1 cellular context compared by ENCODE assay signal in genomic region chr1:169485427-169486280, GRCh38.
TF ChIP-seq lines count a peak whose summit lies in the region.

Gene SLC19A2 (minus strand): TSS chr1:169485944. CDS start chr1:169485766, 178 bp downstream.

TF ChIP-seq in K562, 482 proteins besides CTCF, POLR2A, EP300 and RAD21 (continued from another document and continues in another):
- TF ChIP-seq ZBTB9 (CRISPR knock-in tag; IDR thresholded peaks at IDR 0.05): peak; percentile 68; the same call in 1 of the 2 replicates
- TF ChIP-seq POLR2H (tag; IDR thresholded peaks at IDR 0.05; ENCODE audit: low read depth): peak; percentile 95
- no peak for TF ChIP-seq CHD1 (IDR thresholded peaks at IDR 0.05; ENCODE audit: low read length)
- TF ChIP-seq CREBBP (IDR thresholded peaks at IDR 0.05; ENCODE audit: low read depth, low read length): no peak
- TF ChIP-seq CTCFL (IDR thresholded peaks at IDR 0.05; ENCODE audit: borderline replicate concordance, insufficient read depth, low read depth, low read length, poor library complexity, severe bottlenecking): peak; percentile 35
- no peak for TF ChIP-seq BCLAF1 (IDR thresholded peaks at IDR 0.05; ENCODE audit: borderline replicate concordance in 1 of 2, control insufficient read depth in 1 of 2, low read depth in 2 of 2, low read length in 1 of 2)
- no peak for TF ChIP-seq ZFP30 (CRISPR knock-in tag; IDR thresholded peaks at IDR 0.05; ENCODE audit: borderline replicate concordance)
- peak; percentile 81; the same call in 1 of the 2 replicates for TF ChIP-seq KAT7 (CRISPR knock-in tag; IDR thresholded peaks at IDR 0.05; ENCODE audit: borderline replicate concordance)
- TF ChIP-seq IFI16 (CRISPR knock-in tag; IDR thresholded peaks at IDR 0.05): no peak
- TF ChIP-seq NR3C1 (CRISPR knock-in tag; IDR thresholded peaks at IDR 0.05): peak; percentile 90
- no peak for TF ChIP-seq XRCC4 (IDR thresholded peaks at IDR 0.05; ENCODE audit: extremely low read depth, insufficient read depth, insufficient read length)
- TF ChIP-seq HDAC3 (IDR thresholded peaks at IDR 0.05; ENCODE audit: borderline replicate concordance, partially characterized antibody): no peak
- peak; percentile 93 for TF ChIP-seq CXXC5 (CRISPR knock-in tag; IDR thresholded peaks at IDR 0.05)
- no peak for TF ChIP-seq ZHX1 (conservative IDR thresholded peaks at IDR 0.05; ENCODE audit: low read length)
- peak; percentile 98 for TF ChIP-seq POLR2G (IDR thresholded peaks at IDR 0.05; ENCODE audit: low read depth, low read length)
- no peak; the same call in 1 of the 2 replicates for TF ChIP-seq MYNN (IDR thresholded peaks at IDR 0.05)
- no peak for TF ChIP-seq MYNN (CRISPR knock-in tag; IDR thresholded peaks at IDR 0.05)
- peak; percentile 63 for TF ChIP-seq VEZF1 (CRISPR knock-in tag; IDR thresholded peaks at IDR 0.05)
- no peak for TF ChIP-seq CLOCK (CRISPR knock-in tag; IDR thresholded peaks at IDR 0.05; ENCODE audit: borderline replicate concordance)
- no peak for TF ChIP-seq TSC22D4 (tag; IDR thresholded peaks at IDR 0.05)
- no peak for TF ChIP-seq ZBTB5 (IDR thresholded peaks at IDR 0.05)
- no peak; the same call in 1 of the 2 replicates for TF ChIP-seq POLR2AphosphoS2 (IDR thresholded peaks at IDR 0.05; ENCODE audit: low read length)
- peak; percentile 89; the same call in 1 of the 2 replicates for TF ChIP-seq CGGBP1 (CRISPR knock-in tag; IDR thresholded peaks at IDR 0.05)
- no peak for TF ChIP-seq SMAD2 (IDR thresholded peaks at IDR 0.05; ENCODE audit: low read depth, low read length)
- peak; percentile 69 to 77 for TF ChIP-seq NRF1 (conservative IDR thresholded peaks at IDR 0.05 in 1 of 2, IDR thresholded peaks at IDR 0.05 in 1 of 2)
- TF ChIP-seq FOXM1 (IDR thresholded peaks at IDR 0.05; ENCODE audit: low read depth): peak; percentile 25; the same call in 1 of the 2 replicates
- TF ChIP-seq FOXM1 (CRISPR knock-in tag; IDR thresholded peaks at IDR 0.05; ENCODE audit: low read depth): peak; percentile 79; the same call in 1 of the 2 replicates
- TF ChIP-seq EP400 (IDR thresholded peaks at IDR 0.05): peak; percentile 92
- no peak for TF ChIP-seq BRF1 (IDR thresholded peaks at IDR 0.05; ENCODE audit: borderline replicate concordance, extremely low read depth, insufficient read length)
- TF ChIP-seq E2F6 (IDR thresholded peaks at IDR 0.05; ENCODE audit: borderline replicate concordance in 1 of 2, extremely low read depth in 1 of 2, insufficient read depth in 1 of 2, insufficient read length in 1 of 2, low read depth in 1 of 2, low read length in 1 of 2, poor library complexity in 1 of 2, severe bottlenecking in 1 of 2): peak; percentile 78 to 89
- no peak for TF ChIP-seq RHOXF2B (CRISPR knock-in tag; conservative IDR thresholded peaks at IDR 0.05)
- peak; percentile 84; the same call in 1 of the 2 replicates for TF ChIP-seq GATAD2A (IDR thresholded peaks at IDR 0.05)
- TF ChIP-seq ZNF583 (CRISPR knock-in tag; IDR thresholded peaks at IDR 0.05): no peak
- TF ChIP-seq ZNF134 (CRISPR knock-in tag; conservative IDR thresholded peaks at IDR 0.05): no peak
- no peak for TF ChIP-seq ZNF133 (CRISPR knock-in tag; IDR thresholded peaks at IDR 0.05)
- TF ChIP-seq ZNF444 (CRISPR knock-in tag; IDR thresholded peaks at IDR 0.05): no peak
- TF ChIP-seq THAP12 (CRISPR knock-in tag; IDR thresholded peaks at IDR 0.05): peak; percentile 75; the same call in 1 of the 2 replicates
- no peak for TF ChIP-seq ZBTB34 (CRISPR knock-in tag; IDR thresholded peaks at IDR 0.05)
- no peak for TF ChIP-seq ZNF253 (CRISPR knock-in tag; conservative IDR thresholded peaks at IDR 0.05)
